ENCODE assay signal across 18 cellular contexts in genomic region chr21:46401186-46401910, GRCh38. TPM values are rescaled to one million over a fixed set of nuclear protein-coding genes. Genes with fewer than 3 reads are reported as not detected.
A peak's percentile ranks its signal among the peaks of the same experiment; 100 is the strongest.
DNase-seq lines count a peak whose midpoint lies in the region; ATAC-seq, FAIRE-seq and TF ChIP-seq lines count a peak whose summit lies in the region.
"Had no signal": no experiment of that assay in that cellular context is flagged by ENCODE, and none has a peak within 500 bp of the region (broad histone marks: within the 10 kb centered on the region; RNA-seq: fewer than 3 reads in every experiment).

No MANE protein-coding gene starts in this region.

- TF ChIP-seq POLR2A in GM12891 (IDR thresholded peaks at IDR 0.05; ENCODE audit: low read depth, low read length), result no peak

- TF ChIP-seq CTCF in heart right ventricle (IDR thresholded peaks at IDR 0.05) (no peak), kidney (IDR thresholded peaks at IDR 0.05; ENCODE audit: borderline replicate concordance, extremely low read depth, insufficient read depth) (no peak), psoas muscle (IDR thresholded peaks at IDR 0.05) (no peak)

- intact Hi-C loops in Right ventricle myocardium inferior (cut with DNase I), result no loop called here
- intact Hi-C loops in heart right ventricle (cut with DNase I), result no loop called here
- intact Hi-C loops in kidney (cut with DNase I), result no loop called here
- intact Hi-C loops in psoas muscle (cut with DNase I), result no loop called here

- DNase-seq in Right ventricle myocardium inferior (ENCODE audit: missing footprints), result peak; percentile 48
- no peak for DNase-seq in heart right ventricle
- no peak for DNase-seq in GM12891 (ENCODE audit: insufficient read length, low spot score)
- DNase-seq in kidney, result peak; percentile 37
- peak; percentile 3 to 54 for DNase-seq in psoas muscle
- no peak for DNase-seq in stimulated activated CD8-positive, alpha-beta memory T cell treated with anti-CD3 and anti-CD28 coated beads, Interleukin-4, amount 100 ng/mL, for 48 hours
- DNase-seq in NCI-H2107 treated with DMSO at 0.1 percent for 48 hours (lab: John Stamatoyannopoulos, UW; ENCODE audit: unreplicated experiment), result no peak
- DNase-seq: AML-193; Caco-2; CD4-positive, alpha-beta T cell; GOT3; H9 had no signal

- H3K4me1 ChIP-seq in heart right ventricle, result no peaks in the 10 kb centered on the region
- H3K4me1 ChIP-seq in kidney (ENCODE audit: control insufficient read depth in 1 of 2, insufficient read depth in 1 of 2, low read depth in 1 of 2, low read length in 2 of 2), result no peaks in the 10 kb centered on the region
- no peaks in the 10 kb centered on the region for H3K4me1 ChIP-seq in psoas muscle
- H3K4me1 ChIP-seq: A549, Caco-2 had no signal

- no peak overlapping the region for H3K27ac ChIP-seq in heart right ventricle
- no peak overlapping the region for H3K27ac ChIP-seq in kidney (ENCODE audit: low read depth in 2 of 2, low read length in 2 of 2)
- no peak overlapping the region for H3K27ac ChIP-seq in psoas muscle
- H3K27ac ChIP-seq: 22Rv1, A549, C4-2B had no signal

- H3K4me3 ChIP-seq in heart right ventricle (no peak overlapping the region), kidney (ENCODE audit: low read length in 2 of 2) (no peak overlapping the region), psoas muscle (no peak overlapping the region)
- H3K4me3 ChIP-seq: A549 had no signal

- FAIRE-seq in GM12891 (lab: Jason Lieb, UNC) (peak; percentile 23), kidney (lab: Jason Lieb, UNC) (no peak)
- FAIRE-seq: A549, D721Med, G401.6, HepG2 had no signal

- H3K9ac ChIP-seq in kidney (ENCODE audit: low read length in 2 of 2), result no peak overlapping the region

- no peaks in the 10 kb centered on the region for H3K27me3 ChIP-seq in heart right ventricle
- no peaks in the 10 kb centered on the region for H3K27me3 ChIP-seq in psoas muscle (ENCODE audit: insufficient read depth in 3 of 3, low read length in 2 of 3)

- H3K9me3 ChIP-seq in heart right ventricle, result no peaks in the 10 kb centered on the region
- H3K9me3 ChIP-seq in kidney (ENCODE audit: control insufficient read depth in 1 of 2, low read length in 2 of 2), result no peaks in the 10 kb centered on the region
- no peaks in the 10 kb centered on the region for H3K9me3 ChIP-seq in psoas muscle
- H3K9me3 ChIP-seq: A549, Caco-2 had no signal

- 95 to 96% methylated on average over 13 of the region's 13 CpGs for WGBS in heart right ventricle, 2 donors
- WGBS in psoas muscle, 3 donors, result 90 to 95% (median 95%) methylated on average over 13 of the region's 13 CpGs

- H3K36me3 ChIP-seq in heart right ventricle, result peaks cover 8 to 94% (median 35%) of the 10 kb centered on the region in 9 donors
- H3K36me3 ChIP-seq in kidney (ENCODE audit: control insufficient read depth in 1 of 2, insufficient read depth in 2 of 2, low read length in 2 of 2), result peaks cover 11 to 13% of the 10 kb centered on the region in 2 donors
- H3K36me3 ChIP-seq in psoas muscle (ENCODE audit: insufficient read depth in 1 of 2, low read depth in 1 of 2), result peaks cover 3 to 93% of the 10 kb centered on the region in 2 donors

- ATAC-seq in Right ventricle myocardium inferior (no peak), heart right ventricle (no peak), psoas muscle (no peak)
- ATAC-seq: A549, HepG2 had no signal

TF ChIP-seq in GM12891, 5 proteins besides CTCF, POLR2A, EP300 and RAD21:
- TF ChIP-seq POU2F2 (IDR thresholded peaks at IDR 0.05; ENCODE audit: low read depth, low read length) (no peak), PAX5 (IDR thresholded peaks at IDR 0.05; ENCODE audit: insufficient read depth, low read length, severe bottlenecking) (no peak), TAF1 (IDR thresholded peaks at IDR 0.05; ENCODE audit: low read depth, low read length) (no peak), SPI1 (IDR thresholded peaks at IDR 0.05; ENCODE audit: low read depth, low read length) (no peak), POLR2AphosphoS5 (IDR thresholded peaks at IDR 0.05; ENCODE audit: low read depth, low read length) (no peak)

RNA-seq across cellular contexts. Expression of gene DIP2A, which starts 57.3 kb away (rescaled TPM):
- total RNA-seq in Right ventricle myocardium inferior, result 23.9 TPM
- total RNA-seq in heart right ventricle, result 10 to 100 TPM; 19.7 to 24.9 (median 22.9) TPM
- 10 to 100 TPM in 1 of 2 donors, 1 to 10 TPM in 1; 9.4 to 45.2 TPM for polyA plus RNA-seq in heart right ventricle
- polyA plus RNA-seq in GM12891 (2012; ENCODE audit: low read depth, missing spikeins), result 9.3 TPM
- 36.5 TPM for total RNA-seq in kidney
- polyA plus RNA-seq in kidney (ENCODE audit: insufficient read depth, low read depth, low replicate concordance), result 8.7 TPM
- total RNA-seq in psoas muscle, result 10 to 100 TPM in 3 of 4 donors, 1 to 10 TPM in 1; 8.9 to 12.2 (median 11.7) TPM
- 10 to 100 TPM in 1 of 3 donors, 1 to 10 TPM in 2; 7.3 to 11.0 (median 9.2) TPM for polyA plus RNA-seq in psoas muscle

Comparison
In these comparisons a context has a peak if more than half of its experiments do, and no peak if none do; other contexts are left out.
1. DNase-seq: peak in Right ventricle myocardium inferior (single experiment), kidney (single experiment) and psoas muscle (2 of 2); none in heart right ventricle (0 of 2), GM12891 (single experiment), stimulated activated CD8-positive, alpha-beta memory T cell treated with anti-CD3 and anti-CD28 coated beads, Interleukin-4, amount 100 ng/mL, for 48 hours (single experiment) and NCI-H2107 treated with DMSO at 0.1 percent for 48 hours (single experiment).